ENCODE assay signal across 26 cellular contexts in the genomic region with DNA sequence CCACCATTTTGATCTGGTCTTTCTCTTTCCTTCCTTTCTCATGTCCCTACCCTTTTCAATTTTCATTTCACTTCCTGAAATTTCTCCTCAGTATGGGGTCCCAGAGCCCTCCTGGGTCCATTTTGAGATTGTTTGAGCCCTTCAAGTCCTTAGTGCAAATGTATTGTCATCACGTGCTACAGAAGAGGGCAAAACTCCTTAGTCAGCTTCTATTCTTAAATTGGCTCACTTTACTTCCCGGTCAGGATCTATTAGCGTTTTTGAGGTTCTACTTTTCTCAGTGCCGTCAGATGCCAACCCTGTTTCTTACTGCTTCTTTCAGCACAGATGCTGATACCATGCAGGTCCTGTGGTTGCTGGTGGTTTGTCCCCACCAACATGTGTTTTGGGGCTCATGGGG. TPM values are rescaled to one million over a fixed set of nuclear protein-coding genes. Genes with fewer than 3 reads are reported as not detected.
A peak's percentile ranks its signal among the peaks of the same experiment; 100 is the strongest.
DNase-seq lines count a peak whose midpoint lies in the region; ATAC-seq, FAIRE-seq and TF ChIP-seq lines count a peak whose summit lies in the region.
"Had no signal": no experiment of that assay in that cellular context is flagged by ENCODE, and none has a peak within 500 bp of the region (broad histone marks: within the 10 kb centered on the region; RNA-seq: fewer than 3 reads in every experiment).

No MANE protein-coding gene starts in this region.

- no peak overlapping the region for H2BK120ac ChIP-seq in H9 (ENCODE audit: low read depth, low read length, poor library complexity, severe bottlenecking)

- H3K27me3 ChIP-seq in H9 (ENCODE audit: insufficient read depth, low read length): no peaks in the 10 kb centered on the region
- H3K27me3 ChIP-seq in K562 (ENCODE audit: control insufficient read depth in 2 of 2, insufficient read depth in 2 of 2, low read length in 2 of 2): no peaks in the 10 kb centered on the region
- H3K27me3 ChIP-seq: BLaER1 treated with 17β-estradiol and CSF1 and Interleukin-3, amounts not matched to agents 10 nM and 100 nM; MG63; SJCRH30 had no signal

- no TSS peak for BruUV-seq in K562 (replicated peaks; lab: Mats Ljungman, UMichigan)

- no peaks in the 10 kb centered on the region for H3K9me3 Mint-ChIP-seq in activated naive CD4-positive, alpha-beta T cell treated with anti-CD3 and anti-CD28 coated beads, Interleukin-2, amount 50 U/mL, for 24 hours
- H3K9me3 Mint-ChIP-seq in H9 (no peaks in the 10 kb centered on the region), type B pancreatic cell (no peaks in the 10 kb centered on the region)
- H3K9me3 Mint-ChIP-seq in stimulated activated effector memory CD8-positive, alpha-beta T cell treated with anti-CD3 and anti-CD28 coated beads, Interleukin-12 subunit alpha, Interleukin-12 subunit beta, amount 100 ng/mL, for 72 hours: no peaks in the 10 kb centered on the region
- H3K9me3 Mint-ChIP-seq: CD4-positive, alpha-beta memory T cell had no signal

- H3K9ac ChIP-seq in H9 (ENCODE audit: extremely low read depth, insufficient read length, low read length) (no peak overlapping the region), K562 (ENCODE audit: insufficient read depth in 1 of 2, low read depth in 2 of 2, low read length in 2 of 2) (no peak overlapping the region)
- H3K9ac ChIP-seq: BLaER1 treated with 17β-estradiol and CSF1 and Interleukin-3, amounts not matched to agents 10 nM and 100 nM had no signal

- no peak overlapping the region for H2BK12ac ChIP-seq in H9 (ENCODE audit: insufficient read length, low read depth, low read length)

- no peaks in the 10 kb centered on the region for H3K27me3 Mint-ChIP-seq in activated naive CD4-positive, alpha-beta T cell treated with anti-CD3 and anti-CD28 coated beads, Interleukin-2, amount 50 U/mL, for 24 hours
- H3K27me3 Mint-ChIP-seq in H9 (ENCODE audit: low read depth) (no peaks in the 10 kb centered on the region), type B pancreatic cell (no peaks in the 10 kb centered on the region)
- H3K27me3 Mint-ChIP-seq: CD4-positive, alpha-beta memory T cell had no signal

- H3K14ac ChIP-seq in H9 (ENCODE audit: insufficient read depth, low read length): no peak overlapping the region

- intact Hi-C loops in K562 (cut with micrococcal nuclease): loop anchor here (5.0 to 10.0 kb wide), 2 partner anchors 199 to 232 kb away; a partner anchor contains a TSS
- intact Hi-C loops in left ventricle myocardium superior (cut with micrococcal nuclease): no loop called here

- TF ChIP-seq EP300 in K562 (IDR thresholded peaks at IDR 0.05; ENCODE audit: low read length): no peak

- DNase-seq in activated naive CD4-positive, alpha-beta T cell (lab: John Stamatoyannopoulos, UW): no peak
- DNase-seq in H9 (no peak), K562 (ENCODE audit: extremely low read depth in 1 of 4, low spot score in 3 of 4) (no peak), type B pancreatic cell (ENCODE audit: extremely low spot score, unreplicated experiment) (no peak), left ventricle myocardium superior (no peak), NCI-H1105 treated with DMSO at 0.1 percent for 48 hours (lab: John Stamatoyannopoulos, UW) (no peak)
- DNase-seq in stimulated activated effector memory CD8-positive, alpha-beta T cell treated with anti-CD3 and anti-CD28 coated beads, Interleukin-12 subunit alpha, Interleukin-12 subunit beta, amount 100 ng/mL, for 72 hours (ENCODE audit: low spot score in 2 of 2): no peak
- DNase-seq: 8988T; AML-193; CD4-positive, alpha-beta memory T cell; COR-L47; DMS53; KG1; MG63; NCI-H2029; NCI-H446 treated with DMSO at 0.1 percent for 48 hours; NCI-H526; NCI-H82; NK-92 treated with Interleukin-12 subunit alpha and Interleukin-12 subunit beta, amount 100 ng/mL, for 24 hours; PC-3; SJCRH30 had no signal

- no peak overlapping the region for H3K56ac ChIP-seq in H9 (ENCODE audit: insufficient read length, low read depth, low read length)

- no peak for TF ChIP-seq POLR2A in K562 (conservative IDR thresholded peaks at IDR 0.05)

- H3K4me3 Mint-ChIP-seq in activated naive CD4-positive, alpha-beta T cell treated with anti-CD3 and anti-CD28 coated beads, Interleukin-2, amount 50 U/mL, for 24 hours: no peak overlapping the region
- H3K4me3 Mint-ChIP-seq in H9 (no peak overlapping the region), type B pancreatic cell (no peak overlapping the region)
- H3K4me3 Mint-ChIP-seq in stimulated activated effector memory CD8-positive, alpha-beta T cell treated with anti-CD3 and anti-CD28 coated beads, Interleukin-12 subunit alpha, Interleukin-12 subunit beta, amount 100 ng/mL, for 72 hours: no peak overlapping the region
- H3K4me3 Mint-ChIP-seq: CD4-positive, alpha-beta memory T cell had no signal

- H2BK15ac ChIP-seq in H9 (ENCODE audit: low read depth, low read length): no peak overlapping the region

- H3K23me2 ChIP-seq in H9 (ENCODE audit: insufficient read length, low read depth, low read length, poor library complexity, severe bottlenecking): no peaks in the 10 kb centered on the region

- H3K9me1 ChIP-seq in K562 (ENCODE audit: control insufficient read depth, insufficient read depth, low read length): no peaks in the 10 kb centered on the region

- H3K4me2 ChIP-seq in H9 (ENCODE audit: insufficient read depth, insufficient read length, low read length) (no peak overlapping the region), K562 (ENCODE audit: insufficient read depth, low read length) (no peak overlapping the region)
- H3K4me2 ChIP-seq: BLaER1 treated with 17β-estradiol and CSF1 and Interleukin-3, amounts not matched to agents 10 nM and 100 nM had no signal

- H3K4me1 ChIP-seq in H9 (ENCODE audit: insufficient read depth, low read length) (no peaks in the 10 kb centered on the region), K562 (replicated peaks in 1 of 2; ENCODE audit: control insufficient read depth in 2 of 2, insufficient read depth in 2 of 2, low read length in 2 of 2) (peaks cover 7 to 8% of the 10 kb centered on the region in 2 experiments; a peak in 3 of 5 replicates)
- H3K4me1 ChIP-seq: SJCRH30 had no signal

- H3K36me3 ChIP-seq in K562 (ENCODE audit: control insufficient read depth, insufficient read depth, low read length): peaks cover 85% of the 10 kb centered on the region

- no peak for TF ChIP-seq RAD21 in K562 (CRISPR knock-in tag; conservative IDR thresholded peaks at IDR 0.05 in 1 of 2, IDR thresholded peaks at IDR 0.05 in 1 of 2)

- H4K20me1 ChIP-seq in H9 (ENCODE audit: control insufficient read depth, insufficient read depth, insufficient read length) (no peaks in the 10 kb centered on the region), K562 (replicated peaks; ENCODE audit: control insufficient read depth, insufficient read depth, low read length) (no peaks in the 10 kb centered on the region; the same call in 1 of the 2 replicates)

- no peak overlapping the region for H3K4me3 ChIP-seq in K562
- H3K4me3 ChIP-seq: BLaER1 treated with 17β-estradiol and CSF1 and Interleukin-3, amounts not matched to agents 10 nM and 100 nM; MG63; SJCRH30 had no signal

- H4K91ac ChIP-seq in H9 (ENCODE audit: insufficient read length, low read depth, low read length): no peak overlapping the region

- no peak overlapping the region for H4K5ac ChIP-seq in H9 (ENCODE audit: insufficient read length, low read depth, low read length)

- no peak overlapping the region for H4K8ac ChIP-seq in H9 (replicated peaks; ENCODE audit: insufficient read length, low read depth, low read length)

- WGBS in H9 (ENCODE audit: extremely low coverage, insufficient read length, low lambda C conversion rate): no CpG with 5 or more reads among the region's 4 CpGs
- WGBS in K562 (ENCODE audit: insufficient coverage, low coverage, missing lambda C conversion rate): 86% methylated on average over 4 of the region's 4 CpGs

- H3K23ac ChIP-seq in H9 (ENCODE audit: insufficient read length, low read depth, low read length): no peak overlapping the region

- H2BK20ac ChIP-seq in H9 (ENCODE audit: low read depth, low read length, poor library complexity, severe bottlenecking): no peak overlapping the region

- peaks cover 19% of the 10 kb centered on the region for H3K36me3 Mint-ChIP-seq in activated naive CD4-positive, alpha-beta T cell treated with anti-CD3 and anti-CD28 coated beads, Interleukin-2, amount 50 U/mL, for 24 hours
- H3K36me3 Mint-ChIP-seq in H9 (ENCODE audit: insufficient read depth in 1 of 3, low read depth in 3 of 3): peaks cover 17 to 53% (median 52%) of the 10 kb centered on the region in 3 experiments; a peak in 6 of 7 replicates
- H3K36me3 Mint-ChIP-seq in stimulated activated effector memory CD8-positive, alpha-beta T cell treated with anti-CD3 and anti-CD28 coated beads, Interleukin-12 subunit alpha, Interleukin-12 subunit beta, amount 100 ng/mL, for 72 hours: peaks cover 98% of the 10 kb centered on the region
- peaks cover 18% of the 10 kb centered on the region for H3K36me3 Mint-ChIP-seq in type B pancreatic cell

- H3K18ac ChIP-seq in H9 (ENCODE audit: insufficient read length, low read depth, low read length): no peak overlapping the region

- ATAC-seq in K562 (no peak), left ventricle myocardium superior (no peak)
- no peak for ATAC-seq in stimulated activated effector memory CD8-positive, alpha-beta T cell treated with anti-CD3 and anti-CD28 coated beads, Interleukin-12 subunit alpha, Interleukin-12 subunit beta, amount 100 ng/mL, for 72 hours
- ATAC-seq: PC-3 had no signal

- H3K27ac Mint-ChIP-seq in activated naive CD4-positive, alpha-beta T cell treated with anti-CD3 and anti-CD28 coated beads, Interleukin-2, amount 50 U/mL, for 24 hours: peak overlapping the region; percentile 89
- H3K27ac Mint-ChIP-seq in H9 (peak overlapping the region in 2 of 3 experiments; percentile 10 to 32; a peak in 3 of 7 replicates), type B pancreatic cell (no peak overlapping the region)
- peak overlapping the region; percentile 51 for H3K27ac Mint-ChIP-seq in stimulated activated effector memory CD8-positive, alpha-beta T cell treated with anti-CD3 and anti-CD28 coated beads, Interleukin-12 subunit alpha, Interleukin-12 subunit beta, amount 100 ng/mL, for 72 hours

- TF ChIP-seq CTCF in H9 (conservative IDR thresholded peaks at IDR 0.05) (no peak), K562 (IDR thresholded peaks at IDR 0.05 in 2 of 3, conservative IDR thresholded peaks at IDR 0.05 in 1 of 3; ENCODE audit: insufficient read depth in 2 of 3, low read depth in 1 of 3, low read length in 3 of 3) (no peak), type B pancreatic cell (conservative IDR thresholded peaks at IDR 0.05) (no peak)

- H3K4me1 Mint-ChIP-seq in activated naive CD4-positive, alpha-beta T cell treated with anti-CD3 and anti-CD28 coated beads, Interleukin-2, amount 50 U/mL, for 24 hours: peaks cover 60% of the 10 kb centered on the region
- H3K4me1 Mint-ChIP-seq in H9: peaks cover 10 to 15% of the 10 kb centered on the region in 2 experiments
- peaks cover 31% of the 10 kb centered on the region for H3K4me1 Mint-ChIP-seq in stimulated activated effector memory CD8-positive, alpha-beta T cell treated with anti-CD3 and anti-CD28 coated beads, Interleukin-12 subunit alpha, Interleukin-12 subunit beta, amount 100 ng/mL, for 72 hours
- peaks cover 22% of the 10 kb centered on the region for H3K4me1 Mint-ChIP-seq in type B pancreatic cell (ENCODE audit: unreplicated experiment)

- no peak overlapping the region for H2BK5ac ChIP-seq in H9 (ENCODE audit: insufficient read length, low read length)

- FAIRE-seq in K562 (lab: Jason Lieb, UNC): no peak
- FAIRE-seq: H1, HTR-8/SVneo had no signal

- H3K4ac ChIP-seq in H9 (ENCODE audit: low read depth, low read length): no peak overlapping the region

- peaks cover 2% of the 10 kb centered on the region for H3K79me1 ChIP-seq in H9 (ENCODE audit: insufficient read depth, low read depth, low read length, poor library complexity, severe bottlenecking)

- H3K79me2 ChIP-seq in H9 (ENCODE audit: insufficient read depth, low read length): peaks cover 3% of the 10 kb centered on the region; the same call in 1 of the 2 replicates
- peaks cover 38% of the 10 kb centered on the region for H3K79me2 ChIP-seq in K562 (ENCODE audit: control insufficient read depth, insufficient read depth, low read length)

- H3K9me3 ChIP-seq in H9 (ENCODE audit: control insufficient read depth, low read depth, low read length): no peaks in the 10 kb centered on the region
- no peaks in the 10 kb centered on the region for H3K9me3 ChIP-seq in K562 (replicated peaks; ENCODE audit: control insufficient read depth, insufficient read depth, low read depth, low read length)
- H3K9me3 ChIP-seq: BLaER1 treated with 17β-estradiol and CSF1 and Interleukin-3, amounts not matched to agents 10 nM and 100 nM; MG63; SJCRH30 had no signal

- CTCF ChIA-PET in K562 (lab: Yijun Ruan, JAX; ENCODE audit: low intra/inter-chr PET ratio): no interaction called here

- in situ Hi-C loops in K562 (cut with MboI): loop anchor here (5.0 kb wide), 1 partner anchor 208 kb away; a partner anchor contains a TSS

- no peak overlapping the region for H2AK5ac ChIP-seq in H9 (ENCODE audit: insufficient read length, low read length)

- no peak overlapping the region for H3K27ac ChIP-seq in H9 (ENCODE audit: insufficient read length, low read depth, low read length)
- no peak overlapping the region for H3K27ac ChIP-seq in K562 (ENCODE audit: extremely low read depth, low read depth, low read length)
- H3K27ac ChIP-seq: BLaER1 treated with 17β-estradiol and CSF1 and Interleukin-3, amounts not matched to agents 10 nM and 100 nM; SJCRH30 had no signal

- H2AFZ ChIP-seq in H9 (ENCODE audit: low read length): no peak overlapping the region
- H2AFZ ChIP-seq in K562 (ENCODE audit: low read depth, low read length): no peak overlapping the region

- POLR2A ChIA-PET in K562 (lab: Yijun Ruan, JAX): no interaction called here

- no peak overlapping the region for H3T11ph ChIP-seq in H9 (ENCODE audit: low read length)

RNA-seq across cellular contexts. Expression of a gene that starts 5.9 kb away (rescaled TPM):
- 46.3 and 52.9 TPM in 2 replicates for total RNA-seq in H9 (2021)
- 42.8 and 114 TPM in 2 replicates for total RNA-seq in K562 (2011; cell fraction: chromatin; rRNA removed; ENCODE audit: low replicate concordance)
- 32.2 and 36.6 TPM in 2 replicates for total RNA-seq in K562 (2011; cell fraction: nucleolus; rRNA removed)
- total RNA-seq in K562 (2011; cell fraction: nucleoplasm; rRNA removed): 73.1 and 127 TPM in 2 replicates
- 21.6 and 24.4 TPM in 2 replicates for total RNA-seq in K562 (2014; rRNA removed)
- 67.9 and 75.5 TPM in 2 replicates for total RNA-seq in K562 (2014; rRNA removed; fragmentation: Illumina TruSeq; extraction: Trizol)
- total RNA-seq in K562 (2015; rRNA removed; fragmentation: Illumina TruSeq; extraction: Trizol): 46.8 and 57.5 TPM in 2 replicates
- total RNA-seq in K562 (2021): 38.2 and 39.8 TPM in 2 replicates
- 111 and 132 TPM in 2 replicates for polyA plus RNA-seq in K562 (2011; rRNA removed)
- polyA plus RNA-seq in K562 (2011; cell fraction: cytosol; rRNA removed): 13.2 and 30.0 TPM in 2 replicates
- 48.6 and 59.5 TPM in 2 replicates for polyA plus RNA-seq in K562 (2011; cell fraction: nucleus; rRNA removed)
- polyA plus RNA-seq in K562 (2012): 48.7 and 50.9 TPM in 2 replicates
- 61.3 and 61.7 TPM in 2 replicates for polyA plus RNA-seq in K562 (2014; fragmentation: Illumina TruSeq; extraction: Trizol)
- 100 to 1,000 TPM in 1 of 2 experiments, 10 to 100 TPM in 1; 99.6 to 114 TPM for polyA plus RNA-seq in K562 (2014; fragmentation: Nextera tagmentation; extraction: Ambion mirVana)
- 35.0 and 49.8 TPM in 2 replicates for polyA plus RNA-seq in K562 (2014; rRNA removed)
- polyA minus RNA-seq in K562 (2011; rRNA and poly(A)+ RNA removed): 76.9 and 91.9 TPM in 2 replicates
- 22.7 and 23.1 TPM in 2 replicates for polyA minus RNA-seq in K562 (2011; cell fraction: cytosol; rRNA and poly(A)+ RNA removed)
- polyA minus RNA-seq in K562 (2011; cell fraction: nucleus; rRNA and poly(A)+ RNA removed): 67.0 and 108 TPM in 2 replicates
- total RNA-seq in type B pancreatic cell (ENCODE audit: low replicate concordance): 34.4 and 45.9 TPM in 2 replicates
- 23.6 TPM for total RNA-seq in left ventricle myocardium superior

RNA-seq across cellular contexts. Expression of a gene that starts 6.3 kb away (rescaled TPM):
- total RNA-seq in H9 (2021) (74.5 and 78.4 TPM in 2 replicates), K562 (2014; rRNA removed) (48.5 and 50.2 TPM in 2 replicates), K562 (2014; rRNA removed; fragmentation: Illumina TruSeq; extraction: Trizol) (106 and 112 TPM in 2 replicates), K562 (2015; rRNA removed; fragmentation: Illumina TruSeq; extraction: Trizol) (88.2 and 95.9 TPM in 2 replicates), K562 (2021) (67.3 and 72.1 TPM in 2 replicates), type B pancreatic cell (ENCODE audit: low replicate concordance) (77.5 and 78.1 TPM in 2 replicates), left ventricle myocardium superior (50.9 TPM)
- total RNA-seq in K562 (2011; cell fraction: chromatin; rRNA removed; ENCODE audit: low replicate concordance): 4.4 and 27.1 TPM in 2 replicates
- 2.3 and 3.3 TPM in 2 replicates for total RNA-seq in K562 (2011; cell fraction: nucleolus; rRNA removed)
- total RNA-seq in K562 (2011; cell fraction: nucleoplasm; rRNA removed): 17.5 and 21.0 TPM in 2 replicates
- polyA plus RNA-seq in K562 (2011; rRNA removed) (43.1 and 69.8 TPM in 2 replicates), K562 (2014; fragmentation: Illumina TruSeq; extraction: Trizol) (84.1 and 101 TPM in 2 replicates), K562 (2014; fragmentation: Nextera tagmentation; extraction: Ambion mirVana) (10 to 100 TPM; 46.1 to 46.3 TPM), K562 (2014; rRNA removed) (67.1 and 86.1 TPM in 2 replicates)
- 6.5 and 22.8 TPM in 2 replicates for polyA plus RNA-seq in K562 (2011; cell fraction: cytosol; rRNA removed)
- 5.5 and 11.3 TPM in 2 replicates for polyA plus RNA-seq in K562 (2011; cell fraction: nucleus; rRNA removed)
- polyA plus RNA-seq in K562 (2012): 53.5 and 60.6 TPM in 2 replicates
- 45.2 and 45.3 TPM in 2 replicates for polyA minus RNA-seq in K562 (2011; rRNA and poly(A)+ RNA removed)
- polyA minus RNA-seq in K562 (2011; cell fraction: cytosol; rRNA and poly(A)+ RNA removed): 8.8 and 17.3 TPM in 2 replicates
- 12.0 and 17.4 TPM in 2 replicates for polyA minus RNA-seq in K562 (2011; cell fraction: nucleus; rRNA and poly(A)+ RNA removed)

RNA-seq across cellular contexts. Expression of a gene that starts 19.0 kb away (rescaled TPM):
- total RNA-seq in H9 (2021) (11.2 and 12.2 TPM in 2 replicates), K562 (2014; rRNA removed) (not detected in 2 replicates), K562 (2014; rRNA removed; fragmentation: Illumina TruSeq; extraction: Trizol) (not detected in 2 replicates), K562 (2015; rRNA removed; fragmentation: Illumina TruSeq; extraction: Trizol) (not detected in 2 replicates), K562 (2021) (0.22 TPM in 1 of 2 replicates, not detected in the other), type B pancreatic cell (ENCODE audit: low replicate concordance) (4.4 and 27.9 TPM in 2 replicates), left ventricle myocardium superior (5.4 TPM)
- total RNA-seq in K562 (2011; cell fraction: chromatin; rRNA removed; ENCODE audit: low replicate concordance): not detected in 2 replicates
- not detected in 2 replicates for total RNA-seq in K562 (2011; cell fraction: nucleolus; rRNA removed)
- total RNA-seq in K562 (2011; cell fraction: nucleoplasm; rRNA removed): not detected in 2 replicates
- polyA plus RNA-seq in K562 (2011; rRNA removed) (not detected in 2 replicates), K562 (2014; fragmentation: Illumina TruSeq; extraction: Trizol) (not detected in 2 replicates), K562 (2014; fragmentation: Nextera tagmentation; extraction: Ambion mirVana) (not detected), K562 (2014; rRNA removed) (0.16 TPM in 1 of 2 replicates, not detected in the other)
- not detected in 2 replicates for polyA plus RNA-seq in K562 (2011; cell fraction: cytosol; rRNA removed)
- polyA plus RNA-seq in K562 (2011; cell fraction: nucleus; rRNA removed): not detected in 2 replicates
- not detected in 2 replicates for polyA plus RNA-seq in K562 (2012)
- polyA minus RNA-seq in K562 (2011; rRNA and poly(A)+ RNA removed): not detected in 2 replicates
- not detected in 2 replicates for polyA minus RNA-seq in K562 (2011; cell fraction: cytosol; rRNA and poly(A)+ RNA removed)
- polyA minus RNA-seq in K562 (2011; cell fraction: nucleus; rRNA and poly(A)+ RNA removed): not detected in 2 replicates
- total RNA-seq: G401, PC-3, SJCRH30 had no signal
- polyA plus RNA-seq: CD4-positive, alpha-beta memory T cell had no signal
